In the genomic region with DNA sequence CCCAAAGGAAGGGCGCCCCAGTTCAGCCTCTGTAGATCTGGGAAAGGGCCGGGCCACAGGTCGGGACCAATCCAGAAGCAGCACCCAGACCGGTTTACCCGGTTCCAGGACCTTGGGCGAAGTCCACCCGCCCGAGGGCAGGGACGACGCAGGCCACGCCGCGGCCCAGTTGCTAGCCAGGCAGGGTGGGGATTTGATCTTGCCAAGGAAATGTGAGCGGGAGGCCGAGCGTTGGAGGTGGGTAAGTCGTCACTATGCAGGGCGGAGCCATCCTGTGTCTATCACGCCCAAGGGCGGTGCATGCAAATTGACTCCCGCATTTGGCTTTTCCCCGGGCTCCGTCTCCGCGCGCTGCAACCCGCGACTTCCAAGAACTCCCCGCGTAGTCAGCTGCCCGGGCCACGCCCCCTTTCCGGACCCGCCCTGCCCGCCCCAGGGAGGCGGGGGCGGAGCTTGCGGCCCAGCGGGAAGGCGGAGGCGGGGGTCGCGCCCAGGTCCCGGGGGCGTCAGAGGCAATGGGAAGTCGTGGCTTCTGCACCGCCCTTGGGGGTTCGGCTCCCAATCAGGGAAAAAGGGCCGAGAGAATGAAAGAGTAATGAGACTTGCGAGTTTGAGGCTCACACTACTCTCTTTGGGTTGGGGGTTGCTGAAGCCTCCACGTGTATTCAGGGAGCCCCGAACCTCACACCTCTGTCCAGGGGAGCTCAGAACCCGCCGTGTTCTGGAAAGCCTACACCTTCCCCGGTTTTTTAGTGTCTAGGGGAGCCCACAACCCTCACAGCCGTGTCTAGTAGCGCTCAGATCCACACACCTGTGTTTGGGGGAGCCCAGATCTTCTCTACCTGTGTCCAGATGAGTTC, we compare ENCODE assay signal across 8 cellular contexts. TPM values are rescaled to one million over a fixed set of nuclear protein-coding genes. Genes with fewer than 3 reads are reported as not detected.
A peak's percentile ranks its signal among the peaks of the same experiment; 100 is the strongest.
DNase-seq lines count a peak whose midpoint lies in the region; ATAC-seq and TF ChIP-seq lines count a peak whose summit lies in the region.

No MANE protein-coding gene starts in this region.

- WGBS in adipose tissue, 3 donors = 1% methylated on average over 57 of the region's 57 CpGs
- WGBS in heart right ventricle, 2 donors = 3 to 4% methylated on average over 57 of the region's 57 CpGs
- 0 to 10% methylated on average over 7 to 14 of the region's 57 CpGs for WGBS in upper lobe of left lung, 2 donors

- H3K4me3 ChIP-seq in CD4-positive, CD25-positive, alpha-beta regulatory T cell (ENCODE audit: low read depth, low read length) = peak overlapping the region; percentile 81
- H3K4me3 ChIP-seq in heart right ventricle (peak overlapping the region in 9 of 10 donors; percentile 17 to 55 (median 45)), upper lobe of left lung (peak overlapping the region; percentile 7 to 52 (median 38))

- peak in 2 of 4 donors; percentile 56 to 79 for TF ChIP-seq POLR2A in upper lobe of left lung (IDR thresholded peaks at IDR 0.05)

- no peaks in the 10 kb centered on the region for H3K27me3 Mint-ChIP-seq in CD4-positive, CD25-positive, alpha-beta regulatory T cell

- peaks cover 10 to 89% (median 36%) of the 10 kb centered on the region in 4 donors for H3K4me1 Mint-ChIP-seq in CD4-positive, CD25-positive, alpha-beta regulatory T cell

- no peaks in the 10 kb centered on the region for H3K9me3 Mint-ChIP-seq in CD4-positive, CD25-positive, alpha-beta regulatory T cell

- TF ChIP-seq CTCF in heart right ventricle (IDR thresholded peaks at IDR 0.05) (no peak), upper lobe of left lung (IDR thresholded peaks at IDR 0.05) (peak in 2 of 6 experiments; percentile 7 to 9)

- peaks cover 92% of the 10 kb centered on the region for H3K4me1 ChIP-seq in CD4-positive, CD25-positive, alpha-beta regulatory T cell (ENCODE audit: control insufficient read depth, insufficient read depth, low read length, poor library complexity, severe bottlenecking)
- H3K4me1 ChIP-seq in heart right ventricle (peaks cover 18 to 80% (median 61%) of the 10 kb centered on the region in 9 donors), upper lobe of left lung (peaks cover 55 to 69% (median 62%) of the 10 kb centered on the region in 4 donors)

- no peaks in the 10 kb centered on the region for H3K36me3 Mint-ChIP-seq in CD4-positive, CD25-positive, alpha-beta regulatory T cell

- no peaks in the 10 kb centered on the region for H3K36me3 ChIP-seq in CD4-positive, CD25-positive, alpha-beta regulatory T cell (ENCODE audit: control insufficient read depth, insufficient read depth, low read length)
- H3K36me3 ChIP-seq in heart right ventricle (no peaks in the 10 kb centered on the region), upper lobe of left lung (no peaks in the 10 kb centered on the region)

- H3K4me3 Mint-ChIP-seq in CD4-positive, CD25-positive, alpha-beta regulatory T cell = peak overlapping the region; percentile 89 to 97 (median 93)

- peak overlapping the region; percentile 90 for H3K27ac ChIP-seq in CD4-positive, CD25-positive, alpha-beta regulatory T cell (ENCODE audit: insufficient read depth, low read length, poor library complexity, severe bottlenecking)
- peak overlapping the region; percentile 98 for H3K27ac ChIP-seq in adipose tissue (ENCODE audit: low read depth, low read length)
- peak overlapping the region; percentile 81 to 99 (median 96) for H3K27ac ChIP-seq in heart right ventricle
- peak overlapping the region; percentile 97 to 98 (median 98) for H3K27ac ChIP-seq in upper lobe of left lung

- no peaks in the 10 kb centered on the region for H3K27me3 ChIP-seq in CD4-positive, CD25-positive, alpha-beta regulatory T cell (ENCODE audit: control insufficient read depth, insufficient read depth, low read length)
- H3K27me3 ChIP-seq in heart right ventricle = no peaks in the 10 kb centered on the region
- no peaks in the 10 kb centered on the region for H3K27me3 ChIP-seq in upper lobe of left lung

- DNase-seq in CD4-positive, CD25-positive, alpha-beta regulatory T cell = peak; percentile 56 to 97 (median 83)
- DNase-seq in NCI-H1417 (lab: John Stamatoyannopoulos, UW) (peak; percentile 63 to 98 (median 96)), T follicular helper cell (ENCODE audit: low read depth) (peak; percentile 78), heart right ventricle (peak; percentile 96 to 99), posterior cingulate gyrus (peak; percentile 82 to 99 (median 89)), upper lobe of left lung (peak; percentile 97 to 99)

- peak in 2 of 4 donors; percentile 62 to 77 for TF ChIP-seq EP300 in upper lobe of left lung (IDR thresholded peaks at IDR 0.05)

- ATAC-seq in CD4-positive, CD25-positive, alpha-beta regulatory T cell (ENCODE audit: low read depth in 2 of 2) = peak; percentile 38
- ATAC-seq in GM21737 (IDR thresholded peaks at IDR 0.05; ENCODE audit: unreplicated experiment) (peak; percentile 36), heart right ventricle (peak; percentile 84 to 92 (median 87)), upper lobe of left lung (ENCODE audit: low FRiP score in 2 of 2) (peak; percentile 91 to 92)

- intact Hi-C loops in heart right ventricle (cut with DNase I) = loop anchor here in 2 of 10 donors (10.0 kb wide), 2 partner anchors 188 to 682 kb away; no protein-coding TSS in a partner anchor
- intact Hi-C loops in posterior cingulate gyrus (cut with DNase I) = no loop called here

- H3K9me3 ChIP-seq in CD4-positive, CD25-positive, alpha-beta regulatory T cell (ENCODE audit: control insufficient read depth in 2 of 2, low read length in 2 of 2) = no peaks in the 10 kb centered on the region
- no peaks in the 10 kb centered on the region for H3K9me3 ChIP-seq in heart right ventricle
- H3K9me3 ChIP-seq in upper lobe of left lung = no peaks in the 10 kb centered on the region

- peak overlapping the region; percentile 97 to 98 (median 97) for H3K27ac Mint-ChIP-seq in CD4-positive, CD25-positive, alpha-beta regulatory T cell

RNA-seq across cellular contexts. Expression of gene IER2, which starts 12.8 kb away (rescaled TPM):
- 478 TPM for total RNA-seq in CD4-positive, CD25-positive, alpha-beta regulatory T cell
- 100 to 1,000 TPM; 144 to 234 (median 197) TPM for polyA plus RNA-seq in CD4-positive, CD25-positive, alpha-beta regulatory T cell
- polyA plus RNA-seq in adipose tissue (100 to 1,000 TPM in 2 of 3 donors, 10 to 100 TPM in 1; 65.5 to 532 (median 190) TPM), heart right ventricle (10 to 100 TPM; 29.5 to 42.8 TPM)
- total RNA-seq in heart right ventricle (10 to 100 TPM; 19.2 to 54.6 (median 36.0) TPM), upper lobe of left lung (100 to 1,000 TPM in 4 of 6 donors, 10 to 100 TPM in 2; 94.3 to 246 (median 129) TPM)

RNA-seq across cellular contexts. Expression of gene STX10, which starts 12.8 kb away (rescaled TPM):
- total RNA-seq in CD4-positive, CD25-positive, alpha-beta regulatory T cell = 56.5 TPM
- polyA plus RNA-seq in CD4-positive, CD25-positive, alpha-beta regulatory T cell = 10 to 100 TPM; 52.4 to 68.2 (median 58.9) TPM
- polyA plus RNA-seq in adipose tissue (10 to 100 TPM; 34.5 to 69.2 (median 63.1) TPM), heart right ventricle (10 to 100 TPM; 60.5 to 69.9 TPM)
- total RNA-seq in heart right ventricle (10 to 100 TPM; 18.7 to 50.4 (median 25.4) TPM), upper lobe of left lung (100 to 1,000 TPM in 4 of 6 donors, 10 to 100 TPM in 2; 80.0 to 348 (median 107) TPM)

RNA-seq across cellular contexts. Expression of gene NACC1, which starts 44.9 kb away (rescaled TPM):
- total RNA-seq in CD4-positive, CD25-positive, alpha-beta regulatory T cell = 25.4 TPM
- polyA plus RNA-seq in CD4-positive, CD25-positive, alpha-beta regulatory T cell = 1 to 10 TPM in 2 of 4 donors, under 1 TPM in 2; 0.71 to 2.5 (median 1.2) TPM
- polyA plus RNA-seq in adipose tissue = 10 to 100 TPM in 2 of 3 donors, 1 to 10 TPM in 1; 7.9 to 21.0 (median 16.1) TPM
- total RNA-seq in heart right ventricle = 10 to 100 TPM; 31.1 to 58.0 (median 35.1) TPM
- polyA plus RNA-seq in heart right ventricle = 10 to 100 TPM; 23.9 to 25.0 TPM
- total RNA-seq in upper lobe of left lung = 10 to 100 TPM; 22.0 to 96.1 (median 55.7) TPM

RNA-seq across cellular contexts. Expression of gene TRMT1, which starts 46.4 kb away (rescaled TPM):
- 57.6 TPM for total RNA-seq in CD4-positive, CD25-positive, alpha-beta regulatory T cell
- 10 to 100 TPM; 16.0 to 22.3 (median 19.9) TPM for polyA plus RNA-seq in CD4-positive, CD25-positive, alpha-beta regulatory T cell
- polyA plus RNA-seq in adipose tissue = 10 to 100 TPM; 25.0 to 38.9 (median 36.7) TPM
- 10 to 100 TPM; 10.5 to 22.4 (median 14.2) TPM for total RNA-seq in heart right ventricle
- 10 to 100 TPM; 33.1 to 54.0 TPM for polyA plus RNA-seq in heart right ventricle
- 10 to 100 TPM; 27.2 to 92.2 (median 33.1) TPM for total RNA-seq in upper lobe of left lung

Comparison
In these comparisons a context has a peak if more than half of its experiments do, and no peak if none do; other contexts are left out.
1. Peak in every context shown above with its lines: DNase-seq, ATAC-seq, H3K4me3 ChIP-seq and H3K27ac ChIP-seq.
2. ATAC-seq: peak in every context shown above with its lines; median percentile 92 in upper lobe of left lung; 87 in heart right ventricle; 38 in CD4-positive, CD25-positive, alpha-beta regulatory T cell; 36 in GM21737.